Comparison of ENCODE assay signal across 10 cellular contexts in genomic region chr2:191933307-191934105, GRCh38.
DNase-seq lines count a peak whose midpoint lies in the region; ATAC-seq and TF ChIP-seq lines count a peak whose summit lies in the region.
"Had no signal": no experiment of that assay in that cellular context is flagged by ENCODE, and none has a peak within 500 bp of the region (broad histone marks: within the 10 kb centered on the region; RNA-seq: fewer than 3 reads in every experiment).

No MANE protein-coding gene starts in this region.

- no peaks in the 10 kb centered on the region for H3K36me3 ChIP-seq in mucosa of descending colon (ENCODE audit: low read depth)
- H3K36me3 ChIP-seq: adrenal gland, SJSA1 had no signal

- H3K4me3 Mint-ChIP-seq in activated CD8-positive, alpha-beta memory T cell treated with anti-CD3 and anti-CD28 coated beads, Interleukin-2, amount 10 ng/mL, durations not matched to agents 7 days and 5 days, result no peak overlapping the region

- intact Hi-C loops in mucosa of descending colon (cut with DNase I, micrococcal nuclease), result no loop called here

- ATAC-seq in GM18870 (IDR thresholded peaks at IDR 0.05; ENCODE audit: unreplicated experiment) (peak; percentile 96), GM21576 (IDR thresholded peaks at IDR 0.05; ENCODE audit: unreplicated experiment) (peak; percentile 88), HG03469 (IDR thresholded peaks at IDR 0.05; ENCODE audit: unreplicated experiment) (peak; percentile 83), mucosa of descending colon (peak; percentile 78)
- no peak for ATAC-seq in activated CD8-positive, alpha-beta memory T cell treated with anti-CD3 and anti-CD28 coated beads, Interleukin-2, amount 10 ng/mL, durations not matched to agents 7 days and 5 days

- no peaks in the 10 kb centered on the region for H3K9me3 ChIP-seq in mucosa of descending colon
- H3K9me3 ChIP-seq: adrenal gland, SJSA1 had no signal

- H3K4me3 ChIP-seq in mucosa of descending colon, result no peak overlapping the region
- H3K4me3 ChIP-seq: adrenal gland, SJSA1 had no signal

- peaks cover 6% of the 10 kb centered on the region for H3K4me1 ChIP-seq in mucosa of descending colon (ENCODE audit: low read depth)
- H3K4me1 ChIP-seq: adrenal gland, SJSA1 had no signal

- peaks cover 21% of the 10 kb centered on the region for H3K27me3 Mint-ChIP-seq in activated CD8-positive, alpha-beta memory T cell treated with anti-CD3 and anti-CD28 coated beads, Interleukin-2, amount 10 ng/mL, durations not matched to agents 7 days and 5 days

- no peak overlapping the region for H3K27ac Mint-ChIP-seq in activated CD8-positive, alpha-beta memory T cell treated with anti-CD3 and anti-CD28 coated beads, Interleukin-2, amount 10 ng/mL, durations not matched to agents 7 days and 5 days

- DNase-seq in mucosa of descending colon (peak in 2 of 3 donors; percentile 42 to 55), dedifferentiated amniotic fluid mesenchymal stem cell (ENCODE audit: extremely low spot score) (no peak), NCI-H2196 treated with DMSO at 0.1 percent for 48 hours (lab: John Stamatoyannopoulos, UW; ENCODE audit: unreplicated experiment) (no peak), GM19240 (ENCODE audit: insufficient read length, low spot score) (no peak)
- no peak for DNase-seq in activated CD8-positive, alpha-beta memory T cell treated with anti-CD3 and anti-CD28 coated beads, Interleukin-2, amount 10 ng/mL, durations not matched to agents 7 days and 5 days
- DNase-seq: adrenal gland had no signal

- CTCF ChIA-PET in activated CD8-positive, alpha-beta memory T cell treated with anti-CD3 and anti-CD28 coated beads, Interleukin-2, amount 10 ng/mL, durations not matched to agents 7 days and 5 days (lab: Charles Lee), result interaction anchor here (1.5 kb wide), 1 partner anchor 10 kb away, joined by 4 read pairs; no protein-coding TSS in a partner anchor

- no peak for TF ChIP-seq CTCF in mucosa of descending colon (IDR thresholded peaks at IDR 0.05)

- H3K9me3 Mint-ChIP-seq in activated CD8-positive, alpha-beta memory T cell treated with anti-CD3 and anti-CD28 coated beads, Interleukin-2, amount 10 ng/mL, durations not matched to agents 7 days and 5 days (ENCODE audit: low read depth), result no peaks in the 10 kb centered on the region

- H3K36me3 Mint-ChIP-seq in activated CD8-positive, alpha-beta memory T cell treated with anti-CD3 and anti-CD28 coated beads, Interleukin-2, amount 10 ng/mL, durations not matched to agents 7 days and 5 days, result no peaks in the 10 kb centered on the region

- H3K4me1 Mint-ChIP-seq in activated CD8-positive, alpha-beta memory T cell treated with anti-CD3 and anti-CD28 coated beads, Interleukin-2, amount 10 ng/mL, durations not matched to agents 7 days and 5 days, result no peaks in the 10 kb centered on the region

Comparison
In these comparisons a context has a peak if more than half of its experiments do, and no peak if none do; other contexts are left out.
1. DNase-seq: peak in mucosa of descending colon (2 of 3); none in dedifferentiated amniotic fluid mesenchymal stem cell (single experiment), NCI-H2196 treated with DMSO at 0.1 percent for 48 hours (single experiment), GM19240 (single experiment) and activated CD8-positive, alpha-beta memory T cell treated with anti-CD3 and anti-CD28 coated beads, Interleukin-2, amount 10 ng/mL, durations not matched to agents 7 days and 5 days (single experiment).